ENCODE assay signal across 22 cellular contexts in genomic region chr12:132538336-132539015, GRCh38.
"Had no signal": no experiment of that assay in that cellular context is flagged by ENCODE, and none has a peak within 500 bp of the region (broad histone marks: within the 10 kb centered on the region; RNA-seq: fewer than 3 reads in every experiment).

No MANE protein-coding gene starts in this region.

- H3K4me2 ChIP-seq: PC-9 had no signal

- H3K27ac ChIP-seq: PC-9, SJCRH30, SK-N-MC had no signal

- H3K36me3 ChIP-seq: SJCRH30 had no signal

- DNase-seq: activated CD4-positive, alpha-beta T cell treated with anti-CD3 and anti-CD28 coated beads, Interleukin-2, amount 10 ng/mL, durations not matched to agents 24 days and 14 days; activated CD4-positive, alpha-beta T cell treated with anti-CD3 and anti-CD28 coated beads, Interleukin-2, amount 50 U/mL, for 48 hours; activated CD8-positive, alpha-beta T cell treated with anti-CD3 and anti-CD28 coated beads, Interleukin-2, amount 10 ng/mL, durations not matched to agents 7 days and 5 days; activated gamma-delta T cell; activated naive CD4-positive, alpha-beta T cell treated with Interleukin-2 at 50 U/mL for 16 hours; activated T-cell treated with anti-CD3 and anti-CD28 coated beads, Interleukin-2, amount 50 U/mL, for 24 hours; anterior cingulate cortex; central memory CD4-positive, alpha-beta T cell; NCI-H1436 treated with DMSO at 0.1 percent for 48 hours; NCI-H1694 treated with DMSO at 0.1 percent for 48 hours; NCI-H2029; NCI-H345; NCI-H526; NCI-H748 treated with DMSO at 0.1 percent for 48 hours; NK-92 treated with Interleukin-12 subunit alpha and Interleukin-12 subunit beta, amount 100 ng/mL, for 24 hours; PC-9; SHP77; SJCRH30; T1000 had no signal

- H3K27me3 ChIP-seq: SJCRH30 had no signal

- H3K4me1 ChIP-seq: SJCRH30 had no signal

- H2AFZ ChIP-seq: PC-9 had no signal

- FAIRE-seq: bronchial epithelial cell, colon had no signal

- H3K4me3 ChIP-seq: PC-9, SJCRH30, SK-N-MC had no signal
